ENCODE assay signal across 31 cellular contexts in genomic region chr16:74190292-74190691, GRCh38.
"Had no signal": no experiment of that assay in that cellular context is flagged by ENCODE, and none has a peak within 500 bp of the region (broad histone marks: within the 10 kb centered on the region; RNA-seq: fewer than 3 reads in every experiment).

No MANE protein-coding gene starts in this region.

- H3K4me3 ChIP-seq: ovary, psoas muscle, right lobe of liver, sigmoid colon, suprapubic skin, testis, tibial artery, transverse colon, upper lobe of right lung, uterus had no signal

- H3K27me3 ChIP-seq: neutrophil, ovary, right lobe of liver, sigmoid colon, suprapubic skin, testis, tibial artery, transverse colon, upper lobe of right lung, uterus had no signal

- ATAC-seq: naive thymus-derived CD8-positive, alpha-beta T cell; natural killer cell treated with Interleukin-12 subunit alpha and Interleukin-12 subunit beta and Interleukin-15 and Interleukin-18, amount 100 ng/mL, for 72 hours; psoas muscle; right cardiac atrium; right lobe of liver; stimulated activated naive CD8-positive, alpha-beta T cell treated with anti-CD3 and anti-CD28 coated beads, Interleukin-15, amount 100 ng/mL, for 72 hours; stimulated activated naive CD8-positive, alpha-beta T cell treated with anti-CD3 and anti-CD28 coated beads, Interleukin-15, Interleukin-2, amounts not matched to agents 100 U/mL and 50 U/mL, for 24 hours; upper lobe of right lung had no signal

- H3K27ac ChIP-seq: neutrophil, ovary, parathyroid adenoma, psoas muscle, right lobe of liver, sigmoid colon, suprapubic skin, testis, tibial artery, transverse colon, upper lobe of right lung, uterus had no signal

- H3K4me3 Mint-ChIP-seq: naive thymus-derived CD8-positive, alpha-beta T cell; natural killer cell treated with Interleukin-12 subunit alpha and Interleukin-12 subunit beta and Interleukin-15 and Interleukin-18, amount 100 ng/mL, for 72 hours; nephron progenitor cell; neural crest cell; stimulated activated effector memory CD8-positive, alpha-beta T cell treated with anti-CD3 and anti-CD28 coated beads, Interleukin-12 subunit alpha, Interleukin-12 subunit beta, amount 100 ng/mL, for 72 hours; stimulated activated naive CD8-positive, alpha-beta T cell treated with anti-CD3 and anti-CD28 coated beads, Interleukin-15, amount 100 ng/mL, for 72 hours; type B pancreatic cell had no signal

- H3K27me3 Mint-ChIP-seq: progenitor cell of endocrine pancreas had no signal

- H3K9me3 ChIP-seq: neutrophil, ovary, psoas muscle, right lobe of liver, sigmoid colon, suprapubic skin, testis, tibial artery, transverse colon, upper lobe of right lung, uterus had no signal

- DNase-seq: naive thymus-derived CD8-positive, alpha-beta T cell; nephron progenitor cell; nucleus accumbens; ovary; posterior cingulate gyrus; psoas muscle; right cardiac atrium; right lobe of liver; sigmoid colon; small intestine; stimulated activated CD4-positive, alpha-beta T cell treated with anti-CD3 and anti-CD28 coated beads, Interleukin-15, amount 100 ng/mL, for 24 hours; stimulated activated CD4-positive, alpha-beta T cell treated with anti-CD3 and anti-CD28 coated beads, Interleukin-2, amount 100 ng/mL, for 24 hours; stimulated activated CD4-positive, alpha-beta T cell treated with anti-CD3 and anti-CD28 coated beads, Interleukin-2, amount 100 ng/mL, for 48 hours; stimulated activated CD4-positive, alpha-beta T cell treated with anti-CD3 and anti-CD28 coated beads, Interleukin-4, amount 100 ng/mL, for 24 hours; stimulated activated naive CD4-positive, alpha-beta T cell; stimulated activated naive CD8-positive, alpha-beta T cell treated with anti-CD3 and anti-CD28 coated beads, Interleukin-15, amount 100 ng/mL, for 72 hours; stimulated activated naive CD8-positive, alpha-beta T cell treated with anti-CD3 and anti-CD28 coated beads, Interleukin-15, Interleukin-2, amounts not matched to agents 100 U/mL and 50 U/mL, for 24 hours; substantia nigra; testis; tibial artery; transverse colon; upper lobe of right lung; uterus had no signal

- H2AFZ ChIP-seq: parathyroid adenoma had no signal

- H3K9me3 Mint-ChIP-seq: type B pancreatic cell had no signal

- H3K4me1 Mint-ChIP-seq: naive thymus-derived CD8-positive, alpha-beta T cell; nephron progenitor cell; neural crest cell; stimulated activated effector memory CD8-positive, alpha-beta T cell treated with anti-CD3 and anti-CD28 coated beads, Interleukin-12 subunit alpha, Interleukin-12 subunit beta, amount 100 ng/mL, for 72 hours; stimulated activated naive CD8-positive, alpha-beta T cell treated with anti-CD3 and anti-CD28 coated beads, Interleukin-15, amount 100 ng/mL, for 72 hours had no signal

- H3K36me3 ChIP-seq: neutrophil, ovary, right lobe of liver, sigmoid colon, suprapubic skin, tibial artery, transverse colon, upper lobe of right lung, uterus had no signal

- H3K79me2 ChIP-seq: parathyroid adenoma had no signal

- H3K36me3 Mint-ChIP-seq: natural killer cell treated with Interleukin-12 subunit alpha and Interleukin-12 subunit beta and Interleukin-15 and Interleukin-18, amount 100 ng/mL, for 72 hours; stimulated activated effector memory CD8-positive, alpha-beta T cell treated with anti-CD3 and anti-CD28 coated beads, Interleukin-12 subunit alpha, Interleukin-12 subunit beta, amount 100 ng/mL, for 72 hours; type B pancreatic cell had no signal

- H3K4me1 ChIP-seq: parathyroid adenoma, psoas muscle, right lobe of liver, sigmoid colon, suprapubic skin, testis, tibial artery, transverse colon, upper lobe of right lung, uterus had no signal

- H3K9ac ChIP-seq: parathyroid adenoma had no signal

- H3K27ac Mint-ChIP-seq: naive thymus-derived CD8-positive, alpha-beta T cell; natural killer cell treated with Interleukin-12 subunit alpha and Interleukin-12 subunit beta and Interleukin-15 and Interleukin-18, amount 100 ng/mL, for 72 hours; nephron progenitor cell; progenitor cell of endocrine pancreas; stimulated activated effector memory CD8-positive, alpha-beta T cell treated with anti-CD3 and anti-CD28 coated beads, Interleukin-12 subunit alpha, Interleukin-12 subunit beta, amount 100 ng/mL, for 72 hours; type B pancreatic cell had no signal
